Comparison of ENCODE assay signal across 26 cellular contexts in genomic region chr2:108133457-108133856, GRCh38.
"Had no signal": no experiment of that assay in that cellular context is flagged by ENCODE, and none has a peak within 500 bp of the region (broad histone marks: within the 10 kb centered on the region; RNA-seq: fewer than 3 reads in every experiment).

No MANE protein-coding gene starts in this region.

- H3K27me3 ChIP-seq: MG63 had no signal

- H3K9me2 ChIP-seq: SK-N-SH had no signal

- H3K36me3 ChIP-seq: MG63 had no signal

- H3K36me3 Mint-ChIP-seq: T-cell had no signal

- H3K9ac ChIP-seq: SK-N-SH had no signal

- H3K27me3 Mint-ChIP-seq: T-cell had no signal

- DNase-seq: IMR-90, Karpas-422, KG1, MG63, NCI-H1092, NCI-H1105 treated with DMSO at 0.1 percent for 48 hours, NCI-H1417 treated with DMSO at 0.1 percent for 48 hours, NCI-H146, NCI-H1694 treated with DMSO at 0.1 percent for 48 hours, NCI-H1930, NCI-H2081, NCI-H2107, NCI-H226, NCI-H446, NCI-H510A, NCI-H524 treated with DMSO at 0.1 percent for 48 hours, NCI-H69, NCI-H774, PC-3, SHP77, SK-N-SH, SW 1271, T-cell had no signal

- H3K27ac ChIP-seq: RWPE1 had no signal

- H3K27ac Mint-ChIP-seq: T-cell had no signal

- H3K4me3 Mint-ChIP-seq: T-cell had no signal

- ATAC-seq: HepG2, Panc1, PC-3, T-cell had no signal

- H3K9me3 ChIP-seq: MG63, SK-N-SH had no signal

- H3K4me2 ChIP-seq: SK-N-SH had no signal

- H3K4me1 Mint-ChIP-seq: T-cell had no signal

- H3K4me3 ChIP-seq: MG63 had no signal

- FAIRE-seq: HepG2 had no signal

- H3K9me3 Mint-ChIP-seq: T-cell had no signal
